Comparison of ENCODE assay signal across 2 cellular contexts in genomic region chr10:100890141-100890695, GRCh38.
A peak's percentile ranks its signal among the peaks of the same experiment; 100 is the strongest.
TF ChIP-seq lines count a peak whose summit lies in the region.

No MANE protein-coding gene starts in this region.

TF ChIP-seq in HCT116, 20 proteins besides CTCF, POLR2A, EP300 and RAD21:
- TF ChIP-seq ZNF274 (IDR thresholded peaks at IDR 0.05; ENCODE audit: low read depth, low read length) (no peak), SIN3A (IDR thresholded peaks at IDR 0.05; ENCODE audit: low read depth) (no peak), ZBTB33 (IDR thresholded peaks at IDR 0.05; ENCODE audit: extremely low read depth, insufficient replicate concordance, low read length) (peak; percentile 4), EZH2 (IDR thresholded peaks at IDR 0.05) (no peak), REST (IDR thresholded peaks at IDR 0.05; ENCODE audit: low read depth) (no peak), FOSL1 (IDR thresholded peaks at IDR 0.05; ENCODE audit: low read depth) (no peak), EZH2phosphoT487 (IDR thresholded peaks at IDR 0.05; ENCODE audit: borderline replicate concordance) (no peak), SP1 (IDR thresholded peaks at IDR 0.05; ENCODE audit: low read depth) (no peak)
TF ChIP-seq in HCT116: peak in this region for 1.

TF ChIP-seq in SK-N-SH, 30 proteins besides CTCF, POLR2A, EP300 and RAD21:
- TF ChIP-seq RFX5 (IDR thresholded peaks at IDR 0.05; ENCODE audit: low read length) (no peak), MAX (IDR thresholded peaks at IDR 0.05; ENCODE audit: low read depth) (no peak), CHD2 (IDR thresholded peaks at IDR 0.05; ENCODE audit: low read length, partially characterized antibody) (no peak), MEF2A (IDR thresholded peaks at IDR 0.05; ENCODE audit: borderline replicate concordance, low read depth) (no peak), FOSL2 (IDR thresholded peaks at IDR 0.05; ENCODE audit: borderline replicate concordance, low read depth) (no peak), GATA2 (CRISPR knock-in tag; IDR thresholded peaks at IDR 0.05) (no peak), ELF1 (IDR thresholded peaks at IDR 0.05) (no peak), TCF12 (IDR thresholded peaks at IDR 0.05) (no peak), RXRA (IDR thresholded peaks at IDR 0.05; ENCODE audit: borderline replicate concordance, low read depth) (no peak), RCOR1 (IDR thresholded peaks at IDR 0.05; ENCODE audit: low read length) (no peak), ZBTB33 (IDR thresholded peaks at IDR 0.05; ENCODE audit: borderline replicate concordance, low read depth) (no peak), SMC3 (IDR thresholded peaks at IDR 0.05; ENCODE audit: low read depth, low read length) (no peak), MXI1 (IDR thresholded peaks at IDR 0.05; ENCODE audit: low read depth, low read length) (no peak), NFIC (IDR thresholded peaks at IDR 0.05; ENCODE audit: borderline replicate concordance) (no peak), USF1 (IDR thresholded peaks at IDR 0.05; ENCODE audit: borderline replicate concordance, low read depth) (no peak), FOXJ3 (CRISPR knock-in tag; IDR thresholded peaks at IDR 0.05) (no peak)
